8 cellular contexts compared by ENCODE assay signal in genomic region chr12:45170456-45171042, GRCh38. TPM values are rescaled to one million over a fixed set of nuclear protein-coding genes. Genes with fewer than 3 reads are reported as not detected.
DNase-seq lines count a peak whose midpoint lies in the region; ATAC-seq and TF ChIP-seq lines count a peak whose summit lies in the region.

No MANE protein-coding gene starts in this region.

- intact Hi-C loops in mucosa of descending colon (cut with DNase I, micrococcal nuclease), result no loop called here

- peaks cover 7% of the 10 kb centered on the region for H3K9me3 ChIP-seq in NT2/D1 (ENCODE audit: insufficient read depth, low read length)
- H3K9me3 ChIP-seq in mucosa of descending colon, result peaks cover under 1% of the 10 kb centered on the region

- peaks cover 9% of the 10 kb centered on the region for H3K36me3 ChIP-seq in NT2/D1 (ENCODE audit: insufficient read depth, insufficient read length, low read length)
- no peaks in the 10 kb centered on the region for H3K36me3 ChIP-seq in mucosa of descending colon (ENCODE audit: low read depth)

- H3K27me3 ChIP-seq in NT2/D1 (ENCODE audit: insufficient read depth, insufficient read length), result no peaks in the 10 kb centered on the region

- DNase-seq in NCI-H524 (lab: John Stamatoyannopoulos, UW), result peak; percentile 49 to 66
- no peak for DNase-seq in NCI-H524 treated with DMSO at 0.1 percent for 48 hours (lab: John Stamatoyannopoulos, UW)
- peak; percentile 81 for DNase-seq in NT2/D1 (ENCODE audit: low read depth, low spot score)
- DNase-seq in activated CD8-positive, alpha-beta memory T cell treated with anti-CD3 and anti-CD28 coated beads, Interleukin-2, amount 10 ng/mL, durations not matched to agents 7 days and 5 days, result peak; percentile 84
- DNase-seq in epithelial cell of esophagus (ENCODE audit: low read depth), result peak; percentile 86
- peak in 2 of 3 donors; percentile 81 to 94 for DNase-seq in mucosa of descending colon
- DNase-seq in stimulated activated CD8-positive, alpha-beta memory T cell treated with anti-CD3 and anti-CD28 coated beads, Interleukin-4, amount 100 ng/mL, for 48 hours, result peak; percentile 94

- no peak overlapping the region for H3K9ac ChIP-seq in NT2/D1 (ENCODE audit: insufficient read length, low read depth)

- CTCF ChIA-PET in activated CD8-positive, alpha-beta memory T cell treated with anti-CD3 and anti-CD28 coated beads, Interleukin-2, amount 10 ng/mL, durations not matched to agents 7 days and 5 days (lab: Charles Lee), result interaction anchor here (0.7 to 1.9 kb wide), 14 partner anchors 9 to 833 kb away, joined by 3 to 6 read pairs (median 4); no protein-coding TSS in a partner anchor

- H3K27ac Mint-ChIP-seq in activated CD8-positive, alpha-beta memory T cell treated with anti-CD3 and anti-CD28 coated beads, Interleukin-2, amount 10 ng/mL, durations not matched to agents 7 days and 5 days, result no peak overlapping the region

- TF ChIP-seq CTCF in epithelial cell of esophagus (IDR thresholded peaks at IDR 0.05; ENCODE audit: insufficient read depth, low read depth, low read length, missing control alignments), result peak; percentile 97
- peak; percentile 87 for TF ChIP-seq CTCF in mucosa of descending colon (IDR thresholded peaks at IDR 0.05)

- H3K4me1 ChIP-seq in NT2/D1 (ENCODE audit: insufficient read depth, insufficient read length) (no peaks in the 10 kb centered on the region), mucosa of descending colon (ENCODE audit: low read depth) (no peaks in the 10 kb centered on the region)

- no peaks in the 10 kb centered on the region for H3K27me3 Mint-ChIP-seq in activated CD8-positive, alpha-beta memory T cell treated with anti-CD3 and anti-CD28 coated beads, Interleukin-2, amount 10 ng/mL, durations not matched to agents 7 days and 5 days

- no peak overlapping the region for H3K4me3 Mint-ChIP-seq in activated CD8-positive, alpha-beta memory T cell treated with anti-CD3 and anti-CD28 coated beads, Interleukin-2, amount 10 ng/mL, durations not matched to agents 7 days and 5 days

- peak; percentile 76 for ATAC-seq in HG03469 (IDR thresholded peaks at IDR 0.05; ENCODE audit: unreplicated experiment)
- peak; percentile 45 for ATAC-seq in activated CD8-positive, alpha-beta memory T cell treated with anti-CD3 and anti-CD28 coated beads, Interleukin-2, amount 10 ng/mL, durations not matched to agents 7 days and 5 days
- peak; percentile 91 for ATAC-seq in mucosa of descending colon

- peaks cover 2% of the 10 kb centered on the region for H3K36me3 Mint-ChIP-seq in activated CD8-positive, alpha-beta memory T cell treated with anti-CD3 and anti-CD28 coated beads, Interleukin-2, amount 10 ng/mL, durations not matched to agents 7 days and 5 days

- H3K4me3 ChIP-seq in NT2/D1 (ENCODE audit: insufficient read length, low read depth) (no peak overlapping the region), epithelial cell of esophagus (ENCODE audit: low read length) (no peak overlapping the region), mucosa of descending colon (no peak overlapping the region)

- H3K4me1 Mint-ChIP-seq in activated CD8-positive, alpha-beta memory T cell treated with anti-CD3 and anti-CD28 coated beads, Interleukin-2, amount 10 ng/mL, durations not matched to agents 7 days and 5 days, result no peaks in the 10 kb centered on the region

- no peaks in the 10 kb centered on the region for H3K9me3 Mint-ChIP-seq in activated CD8-positive, alpha-beta memory T cell treated with anti-CD3 and anti-CD28 coated beads, Interleukin-2, amount 10 ng/mL, durations not matched to agents 7 days and 5 days (ENCODE audit: low read depth)

RNA-seq across cellular contexts. Expression of gene ANO6, which starts 45.3 kb away (rescaled TPM):
- total RNA-seq in activated CD8-positive, alpha-beta memory T cell treated with anti-CD3 and anti-CD28 coated beads, Interleukin-2, amount 10 ng/mL, durations not matched to agents 7 days and 5 days, result 10 to 100 TPM; 21.7 to 22.6 TPM
- 10 to 100 TPM in 2 of 3 donors, 1 to 10 TPM in 1; 7.8 to 65.8 (median 15.2) TPM for total RNA-seq in mucosa of descending colon
